ENCODE assay signal across 8 cellular contexts in genomic region chr22:22745225-22746060, GRCh38.
DNase-seq lines count a peak whose midpoint lies in the region; ATAC-seq, FAIRE-seq and TF ChIP-seq lines count a peak whose summit lies in the region.
"Had no signal": no experiment of that assay in that cellular context is flagged by ENCODE, and none has a peak within 500 bp of the region (broad histone marks: within the 10 kb centered on the region; RNA-seq: fewer than 3 reads in every experiment).

No MANE protein-coding gene starts in this region.

- DNase-seq in DMS53 treated with DMSO at 0.1 percent for 48 hours (lab: John Stamatoyannopoulos, UW; ENCODE audit: unreplicated experiment) (peak; percentile 1), H9 (peak; percentile 70), UCSD-AML1 (lab: John Stamatoyannopoulos, UW; ENCODE audit: unreplicated experiment) (peak; percentile 46), endothelial cell of umbilical vein (ENCODE audit: low read depth, low spot score) (no peak), osteocyte (ENCODE audit: extremely low spot score, unreplicated experiment) (no peak), GF-D8 (lab: John Stamatoyannopoulos, UW) (no peak)

- no peak for FAIRE-seq in endothelial cell of umbilical vein (lab: Jason Lieb, UNC)
- FAIRE-seq: TTC549 had no signal

- H3K4ac ChIP-seq in H9 (ENCODE audit: low read depth, low read length) = no peak overlapping the region

- ATAC-seq in GM18867 (IDR thresholded peaks at IDR 0.05; ENCODE audit: unreplicated experiment) = no peak

- BruUV-seq in endothelial cell of umbilical vein (replicated peaks; lab: Mats Ljungman, UMichigan) = no TSS peak

- H3K27ac ChIP-seq in H9 (ENCODE audit: insufficient read length, low read depth, low read length) = no peak overlapping the region
- H3K27ac ChIP-seq in endothelial cell of umbilical vein (ENCODE audit: insufficient read depth, low read depth, low read length) = no peak overlapping the region

- H3K9me3 Mint-ChIP-seq in H9 (no peaks in the 10 kb centered on the region), osteocyte (ENCODE audit: unreplicated experiment) (no peaks in the 10 kb centered on the region)

- no peak overlapping the region for H2BK15ac ChIP-seq in H9 (ENCODE audit: low read depth, low read length)

- H3K79me2 ChIP-seq in H9 (ENCODE audit: insufficient read depth, low read length) (no peaks in the 10 kb centered on the region), endothelial cell of umbilical vein (ENCODE audit: control insufficient read depth, insufficient read depth, low read length) (no peaks in the 10 kb centered on the region)

- no peaks in the 10 kb centered on the region for H3K79me1 ChIP-seq in H9 (ENCODE audit: insufficient read depth, low read depth, low read length, poor library complexity, severe bottlenecking)

- dilution Hi-C loops in endothelial cell of umbilical vein (cut with MboI; ENCODE audit: extremely low pct_ligation_motif_present, low sequenced_read_pairs) = no loop called here

- no peaks in the 10 kb centered on the region for H4K20me1 ChIP-seq in H9 (ENCODE audit: control insufficient read depth, insufficient read depth, insufficient read length)
- no peaks in the 10 kb centered on the region for H4K20me1 ChIP-seq in endothelial cell of umbilical vein (replicated peaks; ENCODE audit: control insufficient read depth, extremely low read depth, insufficient read depth, low read length)

- H3K27me3 Mint-ChIP-seq in H9 (ENCODE audit: low read depth) (peaks cover 98% of the 10 kb centered on the region), osteocyte (ENCODE audit: unreplicated experiment) (peaks cover 31% of the 10 kb centered on the region)

- no peak overlapping the region for H3K14ac ChIP-seq in H9 (ENCODE audit: insufficient read depth, low read length)

- H3K4me3 Mint-ChIP-seq in H9 (no peak overlapping the region), osteocyte (ENCODE audit: unreplicated experiment) (no peak overlapping the region)

- CTCF ChIA-PET in endothelial cell of umbilical vein (lab: Charles Lee) = interaction anchor here (0.8 to 2.3 kb wide), 22 partner anchors 8 to 281 kb away, joined by 3 to 20 read pairs (median 4); no protein-coding TSS in a partner anchor

- H4K8ac ChIP-seq in H9 (replicated peaks; ENCODE audit: insufficient read length, low read depth, low read length) = no peak overlapping the region

- H3K4me3 ChIP-seq in endothelial cell of umbilical vein (replicated peaks in 1 of 3; ENCODE audit: insufficient read depth in 1 of 3, low read depth in 1 of 3, low read length in 3 of 3) = no peak overlapping the region

- no peaks in the 10 kb centered on the region for H3K4me1 ChIP-seq in H9 (ENCODE audit: insufficient read depth, low read length)
- no peaks in the 10 kb centered on the region for H3K4me1 ChIP-seq in endothelial cell of umbilical vein (ENCODE audit: control insufficient read depth, extremely low read depth, insufficient read depth, low read length)

- H3K9ac ChIP-seq in H9 (ENCODE audit: extremely low read depth, insufficient read length, low read length) (no peak overlapping the region), endothelial cell of umbilical vein (replicated peaks; ENCODE audit: extremely low read depth, insufficient read depth, low read length) (no peak overlapping the region)

- peaks cover 3% of the 10 kb centered on the region; the same call in 1 of the 2 replicates for H3K27me3 ChIP-seq in H9 (ENCODE audit: insufficient read depth, low read length)
- H3K27me3 ChIP-seq in endothelial cell of umbilical vein (ENCODE audit: control insufficient read depth in 2 of 2, insufficient read depth in 2 of 2, low read length in 2 of 2) = peaks cover 0 to 3% of the 10 kb centered on the region in 2 experiments

- H3K9me1 ChIP-seq in endothelial cell of umbilical vein (replicated peaks; ENCODE audit: control insufficient read depth, extremely low read depth, insufficient read depth, low read length) = no peaks in the 10 kb centered on the region

- H3K23me2 ChIP-seq in H9 (ENCODE audit: insufficient read length, low read depth, low read length, poor library complexity, severe bottlenecking) = no peaks in the 10 kb centered on the region

- H2AK5ac ChIP-seq in H9 (ENCODE audit: insufficient read length, low read length) = no peak overlapping the region

- no peak for TF ChIP-seq POLR2A in endothelial cell of umbilical vein (IDR thresholded peaks at IDR 0.05; ENCODE audit: low read depth, low read length)

- H3K23ac ChIP-seq in H9 (ENCODE audit: insufficient read length, low read depth, low read length) = no peak overlapping the region

- H3K9me3 ChIP-seq in H9 (ENCODE audit: control insufficient read depth, low read depth, low read length) = no peaks in the 10 kb centered on the region
- H3K9me3 ChIP-seq in endothelial cell of umbilical vein (replicated peaks; ENCODE audit: control insufficient read depth, insufficient read depth, low read length) = no peaks in the 10 kb centered on the region

- H4K5ac ChIP-seq in H9 (ENCODE audit: insufficient read length, low read depth, low read length) = no peak overlapping the region

- no peak overlapping the region for H2BK120ac ChIP-seq in H9 (ENCODE audit: low read depth, low read length, poor library complexity, severe bottlenecking)

- peaks cover 4 to 13% of the 10 kb centered on the region in 2 experiments for H3K4me1 Mint-ChIP-seq in H9
- H3K4me1 Mint-ChIP-seq in osteocyte (ENCODE audit: unreplicated experiment) = no peaks in the 10 kb centered on the region

- H3K36me3 ChIP-seq in endothelial cell of umbilical vein (ENCODE audit: control insufficient read depth in 2 of 2, extremely low read depth in 1 of 2, insufficient read depth in 2 of 2, low read length in 2 of 2) = no peaks in the 10 kb centered on the region

- no peak overlapping the region for H3K27ac Mint-ChIP-seq in H9
- no peak overlapping the region for H3K27ac Mint-ChIP-seq in osteocyte (ENCODE audit: unreplicated experiment)

- H2BK5ac ChIP-seq in H9 (ENCODE audit: insufficient read length, low read length) = no peak overlapping the region

- no peak overlapping the region for H3K18ac ChIP-seq in H9 (ENCODE audit: insufficient read length, low read depth, low read length)

- H3K36me3 Mint-ChIP-seq in H9 (ENCODE audit: insufficient read depth in 1 of 3, low read depth in 3 of 3) (no peaks in the 10 kb centered on the region), osteocyte (ENCODE audit: unreplicated experiment) (no peaks in the 10 kb centered on the region)

- H3T11ph ChIP-seq in H9 (ENCODE audit: low read length) = no peak overlapping the region

- no peak overlapping the region for H3K4me2 ChIP-seq in H9 (ENCODE audit: insufficient read depth, insufficient read length, low read length)
- no peak overlapping the region for H3K4me2 ChIP-seq in endothelial cell of umbilical vein (ENCODE audit: insufficient read depth, low read length)

- intact Hi-C loops in endothelial cell of umbilical vein (cut with micrococcal nuclease) = loop anchor here (5.0 kb wide), 1 partner anchor 33 kb away; no protein-coding TSS in a partner anchor

- H2AFZ ChIP-seq in H9 (ENCODE audit: low read length) (no peak overlapping the region), endothelial cell of umbilical vein (ENCODE audit: low read depth, low read length) (no peak overlapping the region)

- H3K56ac ChIP-seq in H9 (ENCODE audit: insufficient read length, low read depth, low read length) = no peak overlapping the region

- whole genome bisulfite sequencing in H9 (ENCODE audit: extremely low coverage, insufficient read length, low lambda C conversion rate) = no CpG with 5 or more reads among the region's 8 CpGs

- no peak overlapping the region for H2BK12ac ChIP-seq in H9 (ENCODE audit: insufficient read length, low read depth, low read length)

- POLR2A ChIA-PET in endothelial cell of umbilical vein (lab: Charles Lee) = no interaction called here

- H4K91ac ChIP-seq in H9 (ENCODE audit: insufficient read length, low read depth, low read length) = no peak overlapping the region

- H2BK20ac ChIP-seq in H9 (ENCODE audit: low read depth, low read length, poor library complexity, severe bottlenecking) = no peak overlapping the region

- peak; percentile 87 for TF ChIP-seq CTCF in H9 (conservative IDR thresholded peaks at IDR 0.05)
- peak; percentile 41 to 70 for TF ChIP-seq CTCF in endothelial cell of umbilical vein (IDR thresholded peaks at IDR 0.05; ENCODE audit: extremely low read depth in 1 of 2, insufficient read depth in 1 of 2, low read depth in 1 of 2, low read length in 2 of 2)
- TF ChIP-seq CTCF in osteocyte (IDR thresholded peaks at IDR 0.05) = peak; percentile 50

TF ChIP-seq in endothelial cell of umbilical vein, 7 proteins besides CTCF, POLR2A, EP300 and RAD21:
- TF ChIP-seq JUN (IDR thresholded peaks at IDR 0.05; ENCODE audit: borderline replicate concordance, insufficient read depth, insufficient read length, low read depth) (no peak), EZH2 (IDR thresholded peaks at IDR 0.05; ENCODE audit: borderline replicate concordance, low read depth, low read length, severe bottlenecking) (no peak), GATA2 (IDR thresholded peaks at IDR 0.05; ENCODE audit: insufficient read depth, insufficient read length, low read depth, low read length) (no peak), POLR2AphosphoS5 (IDR thresholded peaks at IDR 0.05; ENCODE audit: insufficient read depth, low read depth, low read length) (no peak), FOS (IDR thresholded peaks at IDR 0.05; ENCODE audit: borderline replicate concordance, insufficient read depth, low read length) (no peak), MYC (IDR thresholded peaks at IDR 0.05; ENCODE audit: low read depth, low read length) (no peak), MAX (IDR thresholded peaks at IDR 0.05; ENCODE audit: insufficient read depth, insufficient read length) (no peak)

Comparison
In these comparisons a context has a peak if more than half of its experiments do, and no peak if none do; other contexts are left out.
1. DNase-seq: peak in DMS53 treated with DMSO at 0.1 percent for 48 hours (single experiment), H9 (single experiment) and UCSD-AML1 (single experiment); none in endothelial cell of umbilical vein (single experiment), osteocyte (single experiment) and GF-D8 (single experiment).
2. Peak in every context shown above with its lines, with median percentiles within 50 percentile points of each other: CTCF ChIP-seq.